ENCODE assay signal across 8 cellular contexts in genomic region chr4:152591361-152591760, GRCh38. TPM values are rescaled to one million over a fixed set of nuclear protein-coding genes. Genes with fewer than 3 reads are reported as not detected.
DNase-seq lines count a peak whose midpoint lies in the region; ATAC-seq and TF ChIP-seq lines count a peak whose summit lies in the region.

No MANE protein-coding gene starts in this region.

- DNase-seq in Caco-2 (no peak), NCI-H2227 (lab: John Stamatoyannopoulos, UW; ENCODE audit: unreplicated experiment) (peak; percentile 52), adrenal gland (peak; percentile 18 to 77 (median 30)), spleen (peak; percentile 79)
- DNase-seq in effector CD4-positive, alpha-beta T cell = no peak

- no peaks in the 10 kb centered on the region for H3K4me1 ChIP-seq in Caco-2
- peaks cover 0 to 7% of the 10 kb centered on the region in 2 donors for H3K4me1 ChIP-seq in adrenal gland (replicated peaks in 1 of 2)
- H3K4me1 ChIP-seq in iPS-18a (ENCODE audit: control insufficient read depth, low read depth, low read length) = peaks cover 3% of the 10 kb centered on the region
- peaks cover 0 to 13% (median 7%) of the 10 kb centered on the region in 6 donors for H3K4me1 ChIP-seq in spleen

- H3K36me3 ChIP-seq in Caco-2 (ENCODE audit: control insufficient read depth, insufficient read depth, low read length) = no peaks in the 10 kb centered on the region
- no peaks in the 10 kb centered on the region for H3K36me3 ChIP-seq in adrenal gland (replicated peaks in 1 of 2)
- H3K36me3 ChIP-seq in iPS-18a (ENCODE audit: control insufficient read depth, low read depth, low read length) = no peaks in the 10 kb centered on the region
- H3K36me3 ChIP-seq in spleen = no peaks in the 10 kb centered on the region

- 6 to 14% (median 10%) methylated on average over 5 to 13 of the region's 13 CpGs for WGBS in adrenal gland, 4 donors
- WGBS in spleen, 5 donors = 17 to 23% (median 18%) methylated on average over 13 of the region's 13 CpGs

- CTCF ChIA-PET in Caco-2 (lab: Charles Lee) = no interaction called here

- H3K27ac Mint-ChIP-seq in Caco-2 (ENCODE audit: unreplicated experiment) = no peak overlapping the region

- BruUV-seq in Caco-2 (replicated peaks; lab: Mats Ljungman, UMichigan) = no TSS peak

- H3K27me3 ChIP-seq in Caco-2 (replicated peaks; ENCODE audit: control insufficient read depth, insufficient read depth, low read length) (no peaks in the 10 kb centered on the region), adrenal gland (no peaks in the 10 kb centered on the region), iPS-18a (ENCODE audit: control insufficient read depth, insufficient read depth, low read length) (peaks cover 9% of the 10 kb centered on the region), spleen (replicated peaks in 1 of 7) (peaks cover 0 to 8% (median 0%) of the 10 kb centered on the region in 7 donors)

- intact Hi-C loops in Caco-2 (cut with micrococcal nuclease; ENCODE audit: unreplicated experiment) = no loop called here
- intact Hi-C loops in adrenal gland (cut with DNase I) = no loop called here
- intact Hi-C loops in spleen (cut with DNase I; ENCODE audit: low total_unique reads) = no loop called here

- peaks cover 7% of the 10 kb centered on the region for H3K9me3 Mint-ChIP-seq in Caco-2 (ENCODE audit: unreplicated experiment)

- no peaks in the 10 kb centered on the region for H3K4me1 Mint-ChIP-seq in Caco-2 (ENCODE audit: low read depth, unreplicated experiment)

- H3K27me3 Mint-ChIP-seq in Caco-2 (ENCODE audit: insufficient read depth, unreplicated experiment) = no peaks in the 10 kb centered on the region

- TF ChIP-seq CTCF in Caco-2 (IDR thresholded peaks at IDR 0.05; ENCODE audit: insufficient read depth in 1 of 2, low read depth in 1 of 2, low read length in 1 of 2, severe bottlenecking in 1 of 2, unreplicated experiment in 1 of 2) (no peak), adrenal gland (IDR thresholded peaks at IDR 0.05) (no peak), spleen (IDR thresholded peaks at IDR 0.05 in 8 of 11, conservative IDR thresholded peaks at IDR 0.05 in 3 of 11) (no peak)

- H3K4me3 ChIP-seq in Caco-2 (ENCODE audit: low read depth, low read length) (no peak overlapping the region), adrenal gland (no peak overlapping the region), iPS-18a (ENCODE audit: low read length) (peak overlapping the region; percentile 8), spleen (peak overlapping the region in 2 of 8 donors; percentile 8 to 37)

- POLR2A ChIA-PET in Caco-2 (lab: Charles Lee) = no interaction called here

- no peaks in the 10 kb centered on the region for H3K36me3 Mint-ChIP-seq in Caco-2 (ENCODE audit: insufficient read depth, unreplicated experiment)

- H3K4me3 Mint-ChIP-seq in Caco-2 (ENCODE audit: unreplicated experiment) = peak overlapping the region; percentile 34

- TF ChIP-seq POLR2A in adrenal gland (IDR thresholded peaks at IDR 0.05) (no peak), spleen (IDR thresholded peaks at IDR 0.05) (no peak)

- no peak overlapping the region for H3K27ac ChIP-seq in adrenal gland
- H3K27ac ChIP-seq in iPS-18a (ENCODE audit: low read length) = no peak overlapping the region
- no peak overlapping the region for H3K27ac ChIP-seq in spleen

- H3K9ac ChIP-seq in iPS-18a (ENCODE audit: low read length) = no peak overlapping the region

- no peaks in the 10 kb centered on the region for H3K9me3 ChIP-seq in Caco-2
- H3K9me3 ChIP-seq in adrenal gland (replicated peaks in 1 of 3) = no peaks in the 10 kb centered on the region
- no peaks in the 10 kb centered on the region for H3K9me3 ChIP-seq in iPS-18a (ENCODE audit: control insufficient read depth, low read depth, low read length)
- H3K9me3 ChIP-seq in spleen = peaks cover 0 to 9% (median 0%) of the 10 kb centered on the region in 8 donors

- ATAC-seq in HG03521 (IDR thresholded peaks at IDR 0.05; ENCODE audit: unreplicated experiment) (no peak), HG03095 (IDR thresholded peaks at IDR 0.05; ENCODE audit: unreplicated experiment) (no peak)

RNA-seq across cellular contexts. Expression of gene FBXW7, which starts 55.5 kb away (rescaled TPM):
- total RNA-seq in Caco-2 (2022) (34.1 and 36.1 TPM in 2 replicates), adrenal gland (10 to 100 TPM; 23.6 to 46.1 (median 31.5) TPM), spleen (100 to 1,000 TPM in 2 of 7 donors, 10 to 100 TPM in 5; 68.2 to 140 (median 96.7) TPM)
- polyA plus RNA-seq in adrenal gland (10 to 100 TPM; 17.6 to 27.0 (median 19.1) TPM), spleen (10 to 100 TPM; 11.5 to 20.5 (median 15.4) TPM)

Comparison
In these comparisons a context has a peak if more than half of its experiments do, and no peak if none do; other contexts are left out.
1. DNase-seq: peak in NCI-H2227 (single experiment), adrenal gland (7 of 7) and spleen (single experiment); none in Caco-2 (0 of 2) and effector CD4-positive, alpha-beta T cell (single experiment).